11 cellular contexts compared by ENCODE assay signal in the genomic region with DNA sequence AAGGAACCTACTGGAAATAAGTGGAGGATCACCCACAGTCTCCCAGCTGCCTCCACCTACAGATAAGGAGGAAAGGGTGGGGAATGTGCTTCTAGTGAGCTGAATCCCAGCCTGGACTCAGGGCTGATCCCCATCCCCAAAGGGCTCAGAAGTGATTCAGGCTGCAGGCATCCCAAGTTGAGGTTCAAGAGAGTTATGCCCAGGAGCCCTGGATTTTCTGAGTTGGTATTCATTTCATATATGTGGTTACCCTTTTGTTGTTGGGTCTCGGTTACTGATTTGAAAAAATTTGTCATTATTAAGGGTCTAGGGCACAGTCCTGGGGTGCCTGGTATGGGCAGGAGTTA. TPM values are rescaled to one million over a fixed set of nuclear protein-coding genes. Genes with fewer than 3 reads are reported as not detected.
DNase-seq lines count a peak whose midpoint lies in the region; ATAC-seq lines count a peak whose summit lies in the region.
"Had no signal": no experiment of that assay in that cellular context is flagged by ENCODE, and none has a peak within 500 bp of the region (broad histone marks: within the 10 kb centered on the region; RNA-seq: fewer than 3 reads in every experiment).

No MANE protein-coding gene starts in this region.

- H3K27me3 Mint-ChIP-seq in activated T-cell treated with anti-CD3 and anti-CD28 coated beads, Interleukin-2, amount 50 U/mL, for 24 hours: no peaks in the 10 kb centered on the region
- no peaks in the 10 kb centered on the region for H3K27me3 Mint-ChIP-seq in activated naive CD8-positive, alpha-beta T cell treated with anti-CD3 and anti-CD28 coated beads for 36 hours
- H3K27me3 Mint-ChIP-seq in stimulated activated naive CD8-positive, alpha-beta T cell treated with anti-CD3 and anti-CD28 coated beads, Interleukin-15, amount 100 ng/mL, for 72 hours: no peaks in the 10 kb centered on the region

- H3K27ac Mint-ChIP-seq in activated T-cell treated with anti-CD3 and anti-CD28 coated beads, Interleukin-2, amount 50 U/mL, for 24 hours: peak overlapping the region; percentile 63
- peak overlapping the region; percentile 73 for H3K27ac Mint-ChIP-seq in activated naive CD8-positive, alpha-beta T cell treated with anti-CD3 and anti-CD28 coated beads for 36 hours
- H3K27ac Mint-ChIP-seq in stimulated activated naive CD8-positive, alpha-beta T cell treated with anti-CD3 and anti-CD28 coated beads, Interleukin-15, amount 100 ng/mL, for 72 hours: peak overlapping the region; percentile 42 to 86

- ATAC-seq in stimulated activated naive CD8-positive, alpha-beta T cell treated with anti-CD3 and anti-CD28 coated beads, Interleukin-15, amount 100 ng/mL, for 72 hours: no peak

- peaks cover 63% of the 10 kb centered on the region for H3K4me1 Mint-ChIP-seq in activated T-cell treated with anti-CD3 and anti-CD28 coated beads, Interleukin-2, amount 50 U/mL, for 24 hours (ENCODE audit: low read depth)
- H3K4me1 Mint-ChIP-seq in activated naive CD8-positive, alpha-beta T cell treated with anti-CD3 and anti-CD28 coated beads for 36 hours: peaks cover 58% of the 10 kb centered on the region
- H3K4me1 Mint-ChIP-seq in stimulated activated naive CD8-positive, alpha-beta T cell treated with anti-CD3 and anti-CD28 coated beads, Interleukin-15, amount 100 ng/mL, for 72 hours: peaks cover 72% of the 10 kb centered on the region

- no peaks in the 10 kb centered on the region for H3K36me3 Mint-ChIP-seq in activated T-cell treated with anti-CD3 and anti-CD28 coated beads, Interleukin-2, amount 50 U/mL, for 24 hours (ENCODE audit: low read depth)
- no peaks in the 10 kb centered on the region for H3K36me3 Mint-ChIP-seq in activated naive CD8-positive, alpha-beta T cell treated with anti-CD3 and anti-CD28 coated beads for 36 hours

- no peak for DNase-seq in activated T-cell treated with anti-CD3 and anti-CD28 coated beads, Interleukin-2, amount 50 U/mL, for 24 hours
- DNase-seq in activated T-cell treated with anti-CD3 and anti-CD28 coated beads for 4 hours: no peak
- DNase-seq in activated naive CD8-positive, alpha-beta T cell treated with anti-CD3 and anti-CD28 coated beads for 36 hours: no peak
- peak; percentile 66 for DNase-seq in hepatic stellate cell (ENCODE audit: low spot score)
- DNase-seq in stimulated activated naive CD8-positive, alpha-beta T cell treated with anti-CD3 and anti-CD28 coated beads, Interleukin-15, amount 100 ng/mL, for 72 hours: no peak
- no peak for DNase-seq in medulla oblongata (ENCODE audit: extremely low spot score)
- DNase-seq in activated CD4-positive, CD25-positive, alpha-beta regulatory T cell (lab: John Stamatoyannopoulos, UW): no peak
- DNase-seq in GF-D8 (lab: John Stamatoyannopoulos, UW): no peak
- DNase-seq: activated naive CD4-positive, alpha-beta T cell treated with anti-CD3 and anti-CD28 coated beads, Interleukin-2, amount 50 U/mL, for 16 hours; NCI-H1105; stimulated activated CD4-positive, alpha-beta T cell treated with anti-CD3 and anti-CD28 coated beads, Interleukin-1b, Interleukin-23, amount 100 ng/mL, for 48 hours had no signal

- no peaks in the 10 kb centered on the region for H3K9me3 Mint-ChIP-seq in activated T-cell treated with anti-CD3 and anti-CD28 coated beads, Interleukin-2, amount 50 U/mL, for 24 hours
- no peaks in the 10 kb centered on the region for H3K9me3 Mint-ChIP-seq in activated naive CD8-positive, alpha-beta T cell treated with anti-CD3 and anti-CD28 coated beads for 36 hours
- no peaks in the 10 kb centered on the region for H3K9me3 Mint-ChIP-seq in stimulated activated naive CD8-positive, alpha-beta T cell treated with anti-CD3 and anti-CD28 coated beads, Interleukin-15, amount 100 ng/mL, for 72 hours

- no peak overlapping the region for H3K4me3 Mint-ChIP-seq in activated T-cell treated with anti-CD3 and anti-CD28 coated beads, Interleukin-2, amount 50 U/mL, for 24 hours
- H3K4me3 Mint-ChIP-seq in activated naive CD8-positive, alpha-beta T cell treated with anti-CD3 and anti-CD28 coated beads for 36 hours: no peak overlapping the region
- H3K4me3 Mint-ChIP-seq in stimulated activated naive CD8-positive, alpha-beta T cell treated with anti-CD3 and anti-CD28 coated beads, Interleukin-15, amount 100 ng/mL, for 72 hours: peak overlapping the region; percentile 72 to 75

RNA-seq across cellular contexts. Expression of gene SRGN, which starts 30.0 kb away (rescaled TPM):
- 100 to 1,000 TPM; 264 to 278 TPM for total RNA-seq in activated naive CD8-positive, alpha-beta T cell treated with anti-CD3 and anti-CD28 coated beads for 36 hours

Comparison
In these comparisons a context has a peak if more than half of its experiments do, and no peak if none do; other contexts are left out.
1. H3K4me3 Mint-ChIP-seq: peak in stimulated activated naive CD8-positive, alpha-beta T cell treated with anti-CD3 and anti-CD28 coated beads, Interleukin-15, amount 100 ng/mL, for 72 hours (2 of 2); none in activated T-cell treated with anti-CD3 and anti-CD28 coated beads, Interleukin-2, amount 50 U/mL, for 24 hours (single experiment) and activated naive CD8-positive, alpha-beta T cell treated with anti-CD3 and anti-CD28 coated beads for 36 hours (single experiment).
2. Peak in every context shown above with its lines, with median percentiles within 50 percentile points of each other: H3K27ac Mint-ChIP-seq.